ENCODE assay signal across 31 cellular contexts in the genomic region with DNA sequence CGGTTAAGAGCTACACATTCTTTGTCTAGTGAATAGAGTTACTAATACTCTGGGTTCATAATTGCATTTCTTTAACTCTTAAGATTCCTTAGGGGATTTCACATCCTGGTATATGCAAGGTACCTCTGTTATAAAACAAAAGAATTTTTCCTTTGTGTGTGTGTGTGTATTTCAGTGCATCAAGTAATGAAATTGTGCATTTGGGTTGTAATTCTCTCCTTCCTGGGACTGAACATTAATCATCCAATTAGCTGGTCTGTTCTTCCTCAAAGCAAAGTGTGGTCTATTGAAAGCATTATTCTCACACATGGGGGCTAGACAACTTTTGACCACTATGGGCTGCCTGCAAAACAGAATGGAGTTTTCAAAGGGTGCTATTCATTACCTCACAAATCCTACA.
"Had no signal": no experiment of that assay in that cellular context is flagged by ENCODE, and none has a peak within 500 bp of the region (broad histone marks: within the 10 kb centered on the region; RNA-seq: fewer than 3 reads in every experiment).

No MANE protein-coding gene starts in this region.

- H3K4me3 Mint-ChIP-seq: naive thymus-derived CD8-positive, alpha-beta T cell; natural killer cell treated with Interleukin-12 subunit alpha and Interleukin-12 subunit beta and Interleukin-15 and Interleukin-18, amount 100 ng/mL, for 72 hours; neural progenitor cell; stimulated activated memory B cell treated with anti-CD40 and anti-IgM and Interleukin-4, amounts not matched to agents 10 μg/mL and 1 μg/mL and 100 μg/mL, for 72 hours; stimulated activated naive CD8-positive, alpha-beta T cell treated with anti-CD3 and anti-CD28 coated beads, Interleukin-15, amount 100 ng/mL, for 72 hours; type B pancreatic cell had no signal

- DNase-seq: naive thymus-derived CD8-positive, alpha-beta T cell; occipital lobe; ovary; posterior cingulate gyrus; psoas muscle; right cardiac atrium; right lobe of liver; sigmoid colon; small intestine; spleen; stimulated activated CD4-positive, alpha-beta T cell treated with anti-CD3 and anti-CD28 coated beads, Interleukin-12 subunit alpha, Interleukin-12 subunit beta, amount 100 ng/mL, for 4 hours; stimulated activated CD4-positive, alpha-beta T cell treated with anti-CD3 and anti-CD28 coated beads, Interleukin-1b, Interleukin-23, amount 100 ng/mL, for 48 hours; stimulated activated CD4-positive, alpha-beta T cell treated with anti-CD3 and anti-CD28 coated beads, Interleukin-4, amount 100 ng/mL, for 1 hour; stimulated activated CD4-positive, alpha-beta T cell treated with anti-CD3 and anti-CD28 coated beads, Interleukin-4, amount 100 ng/mL, for 4 hours; stimulated activated CD8-positive, alpha-beta memory T cell treated with anti-CD3 and anti-CD28 coated beads, Interleukin-4, amount 100 ng/mL, for 48 hours; stimulated activated naive CD4-positive, alpha-beta T cell; stimulated activated naive CD8-positive, alpha-beta T cell treated with anti-CD3 and anti-CD28 coated beads, Interleukin-15, amount 100 ng/mL, for 72 hours; stimulated activated naive CD8-positive, alpha-beta T cell treated with anti-CD3 and anti-CD28 coated beads, Interleukin-15, Interleukin-2, amounts not matched to agents 100 U/mL and 50 U/mL, for 24 hours; substantia nigra; testis; tibial artery; transverse colon; upper lobe of right lung; uterus had no signal

- H2AFZ ChIP-seq: neural progenitor cell, parathyroid adenoma had no signal

- H3K27ac ChIP-seq: neural progenitor cell, ovary, parathyroid adenoma, psoas muscle, right lobe of liver, sigmoid colon, spleen, suprapubic skin, testis, tibial artery, transverse colon, upper lobe of right lung, uterus had no signal

- H3K4me1 ChIP-seq: parathyroid adenoma, psoas muscle, right lobe of liver, sigmoid colon, spleen, testis, tibial artery, transverse colon, upper lobe of right lung, uterus had no signal

- H3K4me2 ChIP-seq: neural progenitor cell had no signal

- H3K79me2 ChIP-seq: parathyroid adenoma had no signal

- H3K9ac ChIP-seq: neural progenitor cell, parathyroid adenoma had no signal

- H3K27ac Mint-ChIP-seq: naive thymus-derived CD8-positive, alpha-beta T cell; natural killer cell treated with Interleukin-12 subunit alpha and Interleukin-12 subunit beta and Interleukin-15 and Interleukin-18, amount 100 ng/mL, for 72 hours; neural progenitor cell; progenitor cell of endocrine pancreas; stimulated activated memory B cell treated with anti-CD40 and anti-IgM and Interleukin-4, amounts not matched to agents 10 μg/mL and 1 μg/mL and 100 μg/mL, for 72 hours; stimulated activated naive CD8-positive, alpha-beta T cell treated with anti-CD3 and anti-CD28 coated beads, Interleukin-15, amount 100 ng/mL, for 72 hours; type B pancreatic cell had no signal

- H3K4me3 ChIP-seq: neural progenitor cell, ovary, psoas muscle, right lobe of liver, sigmoid colon, spleen, suprapubic skin, testis, tibial artery, transverse colon, upper lobe of right lung, uterus had no signal

- H3K9me3 Mint-ChIP-seq: stimulated activated memory B cell treated with anti-CD40 and anti-IgM and Interleukin-4, amounts not matched to agents 10 μg/mL and 1 μg/mL and 100 μg/mL, for 72 hours; type B pancreatic cell had no signal

- H3K4me1 Mint-ChIP-seq: naive thymus-derived CD8-positive, alpha-beta T cell; stimulated activated naive CD8-positive, alpha-beta T cell treated with anti-CD3 and anti-CD28 coated beads, Interleukin-15, amount 100 ng/mL, for 72 hours had no signal

- H3K27me3 Mint-ChIP-seq: natural killer cell treated with Interleukin-12 subunit alpha and Interleukin-12 subunit beta and Interleukin-15 and Interleukin-18, amount 100 ng/mL, for 72 hours; progenitor cell of endocrine pancreas; stimulated activated memory B cell treated with anti-CD40 and anti-IgM and Interleukin-4, amounts not matched to agents 10 μg/mL and 1 μg/mL and 100 μg/mL, for 72 hours; stimulated activated naive CD8-positive, alpha-beta T cell treated with anti-CD3 and anti-CD28 coated beads, Interleukin-15, amount 100 ng/mL, for 72 hours; type B pancreatic cell had no signal

- H3K36me3 ChIP-seq: neural progenitor cell, ovary, right lobe of liver, sigmoid colon, spleen, suprapubic skin, tibial artery, transverse colon, upper lobe of right lung, uterus had no signal

- ATAC-seq: naive thymus-derived CD8-positive, alpha-beta T cell; natural killer cell treated with Interleukin-12 subunit alpha and Interleukin-12 subunit beta and Interleukin-15 and Interleukin-18, amount 100 ng/mL, for 72 hours; psoas muscle; right cardiac atrium; right lobe of liver; stimulated activated memory B cell treated with anti-CD40 and anti-IgM and Interleukin-4, amounts not matched to agents 10 μg/mL and 1 μg/mL and 100 μg/mL, for 72 hours; stimulated activated naive CD8-positive, alpha-beta T cell treated with anti-CD3 and anti-CD28 coated beads, Interleukin-15, amount 100 ng/mL, for 72 hours; stimulated activated naive CD8-positive, alpha-beta T cell treated with anti-CD3 and anti-CD28 coated beads, Interleukin-15, Interleukin-2, amounts not matched to agents 100 U/mL and 50 U/mL, for 24 hours; upper lobe of right lung had no signal

- H3K27me3 ChIP-seq: neural progenitor cell, ovary, right lobe of liver, sigmoid colon, spleen, suprapubic skin, testis, tibial artery, transverse colon, upper lobe of right lung, uterus had no signal

- H3K9me3 ChIP-seq: ovary, psoas muscle, right lobe of liver, sigmoid colon, spleen, suprapubic skin, testis, tibial artery, transverse colon, upper lobe of right lung, uterus had no signal

- H3K36me3 Mint-ChIP-seq: natural killer cell treated with Interleukin-12 subunit alpha and Interleukin-12 subunit beta and Interleukin-15 and Interleukin-18, amount 100 ng/mL, for 72 hours; neural progenitor cell; stimulated activated memory B cell treated with anti-CD40 and anti-IgM and Interleukin-4, amounts not matched to agents 10 μg/mL and 1 μg/mL and 100 μg/mL, for 72 hours; type B pancreatic cell had no signal
